In genomic region chr17:50709053-50709452, GRCh38 we compare ENCODE assay signal across 10 cellular contexts. TPM values are rescaled to one million over a fixed set of nuclear protein-coding genes. Genes with fewer than 3 reads are reported as not detected.
DNase-seq lines count a peak whose midpoint lies in the region; ATAC-seq and TF ChIP-seq lines count a peak whose summit lies in the region.
"Not testable (repeated sequence)": the region's sequence is repeated elsewhere in the genome, so short reads cannot be mapped to it uniquely, and the experiment has no call there.
"Had no signal": no experiment of that assay in that cellular context is flagged by ENCODE, and none has a peak within 500 bp of the region (broad histone marks: within the 10 kb centered on the region; RNA-seq: fewer than 3 reads in every experiment).

No MANE protein-coding gene starts in this region.

- not testable (repeated sequence) for H3K9me3 ChIP-seq in OCI-LY3 (ENCODE audit: insufficient read depth, low read length); heart left ventricle; skeletal muscle tissue (ENCODE audit: control insufficient read depth in 3 of 3, low read length in 3 of 3); vagina

- peaks cover 52% of the 10 kb centered on the region for H3K79me2 ChIP-seq in OCI-LY3 (ENCODE audit: low read length)

- DNase-seq in activated CD8-positive, alpha-beta memory T cell treated with anti-CD3 and anti-CD28 coated beads, Interleukin-2, amount 10 ng/mL, durations not matched to agents 7 days and 5 days; caudate nucleus (lab: John Stamatoyannopoulos, UW); heart left ventricle; naive B cell; vagina (ENCODE audit: extremely low spot score in 2 of 2): not testable (repeated sequence)

- peak overlapping the region; percentile 82 for H3K4me3 Mint-ChIP-seq in activated CD8-positive, alpha-beta memory T cell treated with anti-CD3 and anti-CD28 coated beads, Interleukin-2, amount 10 ng/mL, durations not matched to agents 7 days and 5 days
- peak overlapping the region in 6 of 8 donors; percentile 9 to 96 (median 91) for H3K4me3 Mint-ChIP-seq in naive B cell

- WGBS in heart left ventricle, 4 donors = 72 to 89% (median 85%) methylated on average over 4 of the region's 4 CpGs

- TF ChIP-seq POLR2A in heart left ventricle (IDR thresholded peaks at IDR 0.05); vagina (IDR thresholded peaks at IDR 0.05): not testable (repeated sequence)

- H3K4me2 ChIP-seq in OCI-LY3 (ENCODE audit: low read length) = peak overlapping the region; percentile 96

- not testable (repeated sequence) for H3K36me3 ChIP-seq in OCI-LY3 (replicated peaks; ENCODE audit: low read depth, low read length); skeletal muscle tissue (ENCODE audit: control insufficient read depth in 3 of 3, insufficient read depth in 3 of 3, low read length in 3 of 3); vagina
- H3K36me3 ChIP-seq in heart left ventricle = peaks cover 0 to 12% (median 8%) of the 10 kb centered on the region in 9 donors

- H3K27me3 Mint-ChIP-seq in activated CD8-positive, alpha-beta memory T cell treated with anti-CD3 and anti-CD28 coated beads, Interleukin-2, amount 10 ng/mL, durations not matched to agents 7 days and 5 days; naive B cell: not testable (repeated sequence)

- H3K36me3 Mint-ChIP-seq in activated CD8-positive, alpha-beta memory T cell treated with anti-CD3 and anti-CD28 coated beads, Interleukin-2, amount 10 ng/mL, durations not matched to agents 7 days and 5 days; naive B cell: not testable (repeated sequence)

- peak overlapping the region; percentile 4; the same call in 1 of the 2 replicates for H3K4me3 ChIP-seq in GM08714 (ENCODE audit: low read length)
- peak overlapping the region; percentile 96 for H3K4me3 ChIP-seq in OCI-LY3 (ENCODE audit: low read length)
- H3K4me3 ChIP-seq in heart left ventricle = peak overlapping the region in 6 of 12 donors; percentile 73 to 81 (median 80)
- peak overlapping the region in 2 of 3 donors; percentile 87 to 94 for H3K4me3 ChIP-seq in skeletal muscle tissue (ENCODE audit: low read length in 3 of 3)
- peak overlapping the region in 1 of 2 donors; percentile 71 for H3K4me3 ChIP-seq in vagina

- peak overlapping the region; percentile 95 for H2AFZ ChIP-seq in OCI-LY3 (ENCODE audit: low read depth, low read length)

- TF ChIP-seq CTCF in OCI-LY3 (IDR thresholded peaks at IDR 0.05; ENCODE audit: low read depth, low read length); heart left ventricle (IDR thresholded peaks at IDR 0.05); vagina (IDR thresholded peaks at IDR 0.05): not testable (repeated sequence)

- H3K4me1 Mint-ChIP-seq in activated CD8-positive, alpha-beta memory T cell treated with anti-CD3 and anti-CD28 coated beads, Interleukin-2, amount 10 ng/mL, durations not matched to agents 7 days and 5 days = peaks cover 39% of the 10 kb centered on the region
- peaks cover 22 to 46% (median 23%) of the 10 kb centered on the region in 3 donors for H3K4me1 Mint-ChIP-seq in naive B cell

- peak overlapping the region; percentile 96 for H3K27ac Mint-ChIP-seq in activated CD8-positive, alpha-beta memory T cell treated with anti-CD3 and anti-CD28 coated beads, Interleukin-2, amount 10 ng/mL, durations not matched to agents 7 days and 5 days
- H3K27ac Mint-ChIP-seq in naive B cell = peak overlapping the region in 5 of 6 donors; percentile 32 to 99 (median 97)

- ATAC-seq in activated CD8-positive, alpha-beta memory T cell treated with anti-CD3 and anti-CD28 coated beads, Interleukin-2, amount 10 ng/mL, durations not matched to agents 7 days and 5 days; heart left ventricle; naive B cell (ENCODE audit: low read depth in 2 of 2): not testable (repeated sequence)

- peak overlapping the region; percentile 99 for H3K9ac ChIP-seq in OCI-LY3 (ENCODE audit: low read length)
- H3K9ac ChIP-seq in skeletal muscle tissue (ENCODE audit: low read depth in 1 of 3, low read length in 3 of 3) = peak overlapping the region; percentile 98 to 99 (median 98)

- not testable (repeated sequence) for H3K27me3 ChIP-seq in OCI-LY3 (ENCODE audit: low read depth, low read length); heart left ventricle; skeletal muscle tissue (ENCODE audit: control insufficient read depth in 3 of 3, insufficient read depth in 3 of 3, low read length in 3 of 3); vagina

- H3K9me3 Mint-ChIP-seq in activated CD8-positive, alpha-beta memory T cell treated with anti-CD3 and anti-CD28 coated beads, Interleukin-2, amount 10 ng/mL, durations not matched to agents 7 days and 5 days (ENCODE audit: low read depth); naive B cell: not testable (repeated sequence)

- peaks cover 20% of the 10 kb centered on the region for H3K4me1 ChIP-seq in OCI-LY3 (ENCODE audit: low read length)
- peaks cover 0 to 48% (median 30%) of the 10 kb centered on the region in 12 donors for H3K4me1 ChIP-seq in heart left ventricle
- peaks cover 23 to 25% (median 23%) of the 10 kb centered on the region in 3 donors for H3K4me1 ChIP-seq in skeletal muscle tissue (ENCODE audit: control insufficient read depth in 3 of 3, insufficient read depth in 3 of 3, low read length in 3 of 3)
- peaks cover 44% of the 10 kb centered on the region for H3K4me1 ChIP-seq in vagina

- intact Hi-C loops in heart left ventricle (cut with DNase I) = loop anchor here in 2 of 10 donors (5.0 to 10.0 kb wide), 2 partner anchors 136 to 162 kb away; partner anchors contain the start of gene SPATA20 (in 1 of the 2)
- intact Hi-C loops in vagina (cut with DNase I) = not testable (repeated sequence)

- not testable (repeated sequence) for H4K20me1 ChIP-seq in OCI-LY3 (ENCODE audit: insufficient read depth, low read length)

- H3K27ac ChIP-seq in OCI-LY3 (ENCODE audit: low read length) (peak overlapping the region; percentile 91), caudate nucleus (ENCODE audit: low read depth, low read length) (peak overlapping the region; percentile 99), heart left ventricle (peak overlapping the region; percentile 94 to 100 (median 97)), skeletal muscle tissue (ENCODE audit: low read depth, low read length) (peak overlapping the region; percentile 100), vagina (peak overlapping the region; percentile 90)

- CTCF ChIA-PET in activated CD8-positive, alpha-beta memory T cell treated with anti-CD3 and anti-CD28 coated beads, Interleukin-2, amount 10 ng/mL, durations not matched to agents 7 days and 5 days (lab: Charles Lee) = interaction anchor here (0.7 to 1.0 kb wide), 4 partner anchors 9 to 229 kb away, joined by 3 to 4 read pairs (median 4); partner anchors contain the start of genes LUC7L3 and TOB1

RNA-seq across cellular contexts. Expression of gene ANKRD40, which starts 1.3 kb away (rescaled TPM):
- 10 to 100 TPM; 30.5 to 39.3 TPM for total RNA-seq in activated CD8-positive, alpha-beta memory T cell treated with anti-CD3 and anti-CD28 coated beads, Interleukin-2, amount 10 ng/mL, durations not matched to agents 7 days and 5 days
- total RNA-seq in heart left ventricle (10 to 100 TPM; 38.8 to 55.4 (median 47.2) TPM), skeletal muscle tissue (28.7 TPM), vagina (21.6 TPM)
- polyA plus RNA-seq in heart left ventricle (10 to 100 TPM; 22.2 to 48.2 TPM), naive B cell (ENCODE audit: low read depth in 6 of 6) (1 to 10 TPM; 3.3 to 6.4 (median 4.6) TPM)

RNA-seq across cellular contexts. Expression of gene LUC7L3, which starts 10.3 kb away (rescaled TPM):
- total RNA-seq in activated CD8-positive, alpha-beta memory T cell treated with anti-CD3 and anti-CD28 coated beads, Interleukin-2, amount 10 ng/mL, durations not matched to agents 7 days and 5 days = 100 to 1,000 TPM; 147 to 193 TPM
- 10 to 100 TPM; 16.5 to 55.5 (median 52.1) TPM for total RNA-seq in heart left ventricle
- polyA plus RNA-seq in heart left ventricle = 10 to 100 TPM; 33.4 to 89.0 TPM
- 100 to 1,000 TPM in 1 of 6 donors, 10 to 100 TPM in 5; 35.9 to 106 (median 54.9) TPM for polyA plus RNA-seq in naive B cell (ENCODE audit: low read depth in 6 of 6)
- total RNA-seq in skeletal muscle tissue = 32.4 TPM
- total RNA-seq in vagina = 108 TPM

RNA-seq across cellular contexts. Expression of gene ANKRD40CL, which starts 58.3 kb away (rescaled TPM):
- not detected for total RNA-seq in activated CD8-positive, alpha-beta memory T cell treated with anti-CD3 and anti-CD28 coated beads, Interleukin-2, amount 10 ng/mL, durations not matched to agents 7 days and 5 days
- total RNA-seq in heart left ventricle (not detected), skeletal muscle tissue (not detected), vagina (not detected)
- polyA plus RNA-seq in heart left ventricle (not detected), naive B cell (ENCODE audit: low read depth in 6 of 6) (not detected)
- total RNA-seq: glomerular endothelial cell, left lobe of liver had no signal
